Comparison of ENCODE assay signal across 19 cellular contexts in genomic region chr11:44886765-44887164, GRCh38.
A peak's percentile ranks its signal among the peaks of the same experiment; 100 is the strongest.
DNase-seq lines count a peak whose midpoint lies in the region; ATAC-seq, FAIRE-seq and TF ChIP-seq lines count a peak whose summit lies in the region.
"Had no signal": no experiment of that assay in that cellular context is flagged by ENCODE, and none has a peak within 500 bp of the region (broad histone marks: within the 10 kb centered on the region; RNA-seq: fewer than 3 reads in every experiment).

No MANE protein-coding gene starts in this region.

- TF ChIP-seq POLR2A in GM12892 (IDR thresholded peaks at IDR 0.05; ENCODE audit: low read depth, low read length) (no peak), gastroesophageal sphincter (IDR thresholded peaks at IDR 0.05) (no peak)

- H3K4me1 ChIP-seq in gastroesophageal sphincter (peaks cover 3 to 49% (median 22%) of the 10 kb centered on the region in 3 donors), Caco-2 (peaks cover 20% of the 10 kb centered on the region)
- H3K4me1 ChIP-seq: psoas muscle had no signal

- H3K27ac ChIP-seq in gastroesophageal sphincter = peak overlapping the region in 3 of 4 donors; percentile 58 to 75 (median 70)
- H3K27ac ChIP-seq: psoas muscle had no signal

- no peaks in the 10 kb centered on the region for H3K9me3 Mint-ChIP-seq in Caco-2 (ENCODE audit: unreplicated experiment)
- H3K9me3 Mint-ChIP-seq in activated CD4-positive, alpha-beta memory T cell treated with anti-CD3 and anti-CD28 coated beads, Interleukin-2, amount 10 ng/mL, durations not matched to agents 7 days and 5 days = no peaks in the 10 kb centered on the region
- H3K9me3 Mint-ChIP-seq: activated naive CD4-positive, alpha-beta T cell treated with anti-CD3 and anti-CD28 coated beads for 36 hours; memory B cell had no signal

- CTCF ChIA-PET in Caco-2 (lab: Charles Lee) = no interaction called here
- CTCF ChIA-PET in activated CD4-positive, alpha-beta memory T cell treated with anti-CD3 and anti-CD28 coated beads, Interleukin-2, amount 10 ng/mL, durations not matched to agents 7 days and 5 days (lab: Charles Lee) = interaction anchor here (0.5 kb wide), 1 partner anchor 194 kb away, joined by 3 read pairs; no protein-coding TSS in a partner anchor

- H3K36me3 Mint-ChIP-seq in Caco-2 (ENCODE audit: insufficient read depth, unreplicated experiment) = no peaks in the 10 kb centered on the region
- no peaks in the 10 kb centered on the region for H3K36me3 Mint-ChIP-seq in activated CD4-positive, alpha-beta memory T cell treated with anti-CD3 and anti-CD28 coated beads, Interleukin-2, amount 10 ng/mL, durations not matched to agents 7 days and 5 days (ENCODE audit: low read depth)
- H3K36me3 Mint-ChIP-seq: memory B cell had no signal

- ATAC-seq in gastroesophageal sphincter = peak; percentile 37
- ATAC-seq: activated CD8-positive, alpha-beta T cell treated with anti-CD3 and anti-CD28 coated beads, Interleukin-2, amount 10 ng/mL, durations not matched to agents 7 days and 5 days; psoas muscle had no signal

- no peaks in the 10 kb centered on the region for H3K27me3 Mint-ChIP-seq in Caco-2 (ENCODE audit: insufficient read depth, unreplicated experiment)
- peaks cover 2% of the 10 kb centered on the region for H3K27me3 Mint-ChIP-seq in activated CD4-positive, alpha-beta memory T cell treated with anti-CD3 and anti-CD28 coated beads, Interleukin-2, amount 10 ng/mL, durations not matched to agents 7 days and 5 days

- H3K27ac Mint-ChIP-seq in Caco-2 (ENCODE audit: unreplicated experiment) = no peak overlapping the region
- no peak overlapping the region for H3K27ac Mint-ChIP-seq in activated CD4-positive, alpha-beta memory T cell treated with anti-CD3 and anti-CD28 coated beads, Interleukin-2, amount 10 ng/mL, durations not matched to agents 7 days and 5 days
- H3K27ac Mint-ChIP-seq: activated CD8-positive, alpha-beta T cell treated with anti-CD3 and anti-CD28 coated beads, Interleukin-2, amount 10 ng/mL, durations not matched to agents 7 days and 5 days; activated naive CD4-positive, alpha-beta T cell treated with anti-CD3 and anti-CD28 coated beads for 36 hours; memory B cell had no signal

- H3K9me3 ChIP-seq in gastroesophageal sphincter = no peaks in the 10 kb centered on the region
- H3K9me3 ChIP-seq in Caco-2 = no peaks in the 10 kb centered on the region
- H3K9me3 ChIP-seq: heart right ventricle, Peyer's patch, psoas muscle had no signal

- TF ChIP-seq EP300 in gastroesophageal sphincter (IDR thresholded peaks at IDR 0.05) = no peak

- POLR2A ChIA-PET in Caco-2 (lab: Charles Lee) = no interaction called here
- POLR2A ChIA-PET in activated CD4-positive, alpha-beta memory T cell treated with anti-CD3 and anti-CD28 coated beads, Interleukin-2, amount 10 ng/mL, durations not matched to agents 7 days and 5 days (lab: Charles Lee) = interaction anchor here (1.2 kb wide), 1 partner anchor 23 kb away, joined by 3 read pairs; no protein-coding TSS in a partner anchor

- peaks cover 8% of the 10 kb centered on the region for H3K4me1 Mint-ChIP-seq in Caco-2 (ENCODE audit: low read depth, unreplicated experiment)
- peaks cover 12% of the 10 kb centered on the region for H3K4me1 Mint-ChIP-seq in activated CD4-positive, alpha-beta memory T cell treated with anti-CD3 and anti-CD28 coated beads, Interleukin-2, amount 10 ng/mL, durations not matched to agents 7 days and 5 days

- TF ChIP-seq CTCF in gastroesophageal sphincter (IDR thresholded peaks at IDR 0.05) (no peak), Caco-2 (IDR thresholded peaks at IDR 0.05; ENCODE audit: insufficient read depth in 1 of 2, low read depth in 1 of 2, low read length in 1 of 2, severe bottlenecking in 1 of 2, unreplicated experiment in 1 of 2) (no peak)

- intact Hi-C loops in Caco-2 (cut with micrococcal nuclease; ENCODE audit: unreplicated experiment) = no loop called here

- H3K27me3 ChIP-seq in gastroesophageal sphincter (no peaks in the 10 kb centered on the region), Caco-2 (replicated peaks; ENCODE audit: control insufficient read depth, insufficient read depth, low read length) (no peaks in the 10 kb centered on the region)
- H3K27me3 ChIP-seq: heart right ventricle, Peyer's patch had no signal

- H3K4me3 Mint-ChIP-seq in Caco-2 (ENCODE audit: unreplicated experiment) = no peak overlapping the region
- H3K4me3 Mint-ChIP-seq in activated CD4-positive, alpha-beta memory T cell treated with anti-CD3 and anti-CD28 coated beads, Interleukin-2, amount 10 ng/mL, durations not matched to agents 7 days and 5 days = no peak overlapping the region
- H3K4me3 Mint-ChIP-seq: activated CD8-positive, alpha-beta T cell treated with anti-CD3 and anti-CD28 coated beads, Interleukin-2, amount 10 ng/mL, durations not matched to agents 7 days and 5 days; activated naive CD4-positive, alpha-beta T cell treated with anti-CD3 and anti-CD28 coated beads for 36 hours; memory B cell had no signal

- no TSS peak for BruUV-seq in Caco-2 (replicated peaks; lab: Mats Ljungman, UMichigan)

- 28 to 35% methylated on average over 4 of the region's 4 CpGs for WGBS in gastroesophageal sphincter (ENCODE audit: low coverage in 1 of 2), 2 donors

- H3K4me3 ChIP-seq in gastroesophageal sphincter = no peak overlapping the region
- no peak overlapping the region for H3K4me3 ChIP-seq in Caco-2 (ENCODE audit: low read depth, low read length)
- H3K4me3 ChIP-seq: heart right ventricle, Peyer's patch, psoas muscle had no signal

- H3K36me3 ChIP-seq in gastroesophageal sphincter = no peaks in the 10 kb centered on the region
- no peaks in the 10 kb centered on the region for H3K36me3 ChIP-seq in Caco-2 (ENCODE audit: control insufficient read depth, insufficient read depth, low read length)
- H3K36me3 ChIP-seq: Peyer's patch had no signal

- DNase-seq in GM12892 (ENCODE audit: insufficient read length) (no peak), astrocyte of the hippocampus (ENCODE audit: low read depth, low spot score) (peak; percentile 66), stromal cell of bone marrow (ENCODE audit: low read depth) (peak; percentile 69), SKM-1 (lab: John Stamatoyannopoulos, UW; ENCODE audit: unreplicated experiment) (no peak), DMS153 (lab: John Stamatoyannopoulos, UW) (no peak), Caco-2 (no peak)
- no peak for DNase-seq in activated CD4-positive, alpha-beta memory T cell treated with anti-CD3 and anti-CD28 coated beads, Interleukin-2, amount 10 ng/mL, durations not matched to agents 7 days and 5 days
- DNase-seq: activated CD8-positive, alpha-beta T cell treated with anti-CD3 and anti-CD28 coated beads, Interleukin-2, amount 10 ng/mL, durations not matched to agents 7 days and 5 days; activated naive CD4-positive, alpha-beta T cell treated with anti-CD3 and anti-CD28 coated beads for 36 hours; COR-L47; cortex of kidney; heart right ventricle; NCI-H2171 treated with DMSO at 0.1 percent for 48 hours; Peyer's patch; psoas muscle; stimulated activated CD4-positive, alpha-beta T cell treated with anti-CD3 and anti-CD28 coated beads, Interleukin-4, amount 100 ng/mL, for 24 hours; stimulated activated naive CD4-positive, alpha-beta T cell had no signal

- peak; percentile 82 for FAIRE-seq in GM12892 (lab: Jason Lieb, UNC)

Comparison
In these comparisons a context has a peak if more than half of its experiments do, and no peak if none do; other contexts are left out.
1. DNase-seq: peak in astrocyte of the hippocampus (single experiment) and stromal cell of bone marrow (single experiment); none in GM12892 (single experiment), SKM-1 (single experiment), DMS153 (single experiment), Caco-2 (0 of 2) and activated CD4-positive, alpha-beta memory T cell treated with anti-CD3 and anti-CD28 coated beads, Interleukin-2, amount 10 ng/mL, durations not matched to agents 7 days and 5 days (single experiment).